Comparison of ENCODE assay signal across 8 cellular contexts in the genomic region with DNA sequence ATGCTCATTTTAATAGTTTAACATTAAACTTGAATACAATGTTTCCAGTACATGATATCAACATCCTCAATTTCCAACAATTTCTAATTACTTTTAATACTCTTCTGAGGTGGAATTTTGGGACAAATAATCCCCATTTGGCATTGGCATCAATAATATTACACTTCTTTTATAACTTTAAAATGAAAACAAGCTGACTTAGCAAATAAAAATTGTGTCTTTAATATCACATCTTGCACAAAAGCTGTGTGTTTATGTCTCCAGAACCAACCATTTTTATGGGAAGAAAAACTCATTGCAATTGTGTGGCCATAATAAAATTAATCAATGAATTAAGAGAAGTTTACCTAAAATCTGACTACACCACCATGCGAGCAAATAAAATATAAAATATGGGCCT.
"Had no signal": no experiment of that assay in that cellular context is flagged by ENCODE, and none has a peak within 500 bp of the region (broad histone marks: within the 10 kb centered on the region; RNA-seq: fewer than 3 reads in every experiment).

No MANE protein-coding gene starts in this region.

- H3K27ac ChIP-seq: GM23248, KMS-11 had no signal

- H2AFZ ChIP-seq: GM23248 had no signal

- H3K9ac ChIP-seq: GM23248, KMS-11 had no signal

- FAIRE-seq: H54, HTR-8/SVneo had no signal

- DNase-seq: GM23248, GOT3, H9, HCEC 1CT, KBM-7 had no signal

- H3K4me2 ChIP-seq: KMS-11 had no signal

- H3K4me3 ChIP-seq: GM23248 had no signal
